ENCODE assay signal across 28 cellular contexts in the genomic region with DNA sequence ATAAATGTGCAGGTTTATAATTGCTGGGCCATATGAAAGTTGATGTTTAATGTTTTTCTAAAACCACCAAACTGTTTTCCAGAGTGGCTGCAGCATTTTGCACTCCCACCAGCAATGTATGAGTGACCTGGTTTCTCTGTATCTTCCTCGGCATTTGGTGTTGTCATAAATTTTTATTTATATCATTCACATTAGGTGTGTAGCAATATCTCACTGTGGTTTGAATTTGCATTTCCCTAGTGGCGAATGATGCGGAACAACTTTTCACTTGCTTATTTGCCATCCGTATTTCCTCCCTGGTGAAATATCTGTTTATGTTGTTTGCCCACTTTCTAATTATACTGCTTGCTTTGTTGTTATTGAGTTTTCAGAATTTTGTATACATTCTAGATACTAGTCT.
"Had no signal": no experiment of that assay in that cellular context is flagged by ENCODE, and none has a peak within 500 bp of the region (broad histone marks: within the 10 kb centered on the region; RNA-seq: fewer than 3 reads in every experiment).

No MANE protein-coding gene starts in this region.

- DNase-seq: activated B cell treated with CpG ODN at 0.5 μM for 24 hours; activated CD4-positive, alpha-beta T cell treated with anti-CD3 and anti-CD28 coated beads for 48 hours; activated CD4-positive, alpha-beta T cell treated with anti-CD3 and anti-CD28 coated beads, Interleukin-2, amount 50 U/mL, for 1 hour; activated CD4-positive, alpha-beta T cell treated with anti-CD3 and anti-CD28 coated beads, Interleukin-2, amount 50 U/mL, for 48 hours; activated CD8-positive, alpha-beta memory T cell treated with anti-CD3 and anti-CD28 coated beads for 24 hours; activated CD8-positive, alpha-beta T cell treated with anti-CD3 and anti-CD28 coated beads for 36 hours; activated gamma-delta T cell; activated naive CD4-positive, alpha-beta T cell; activated naive CD4-positive, alpha-beta T cell treated with anti-CD3 and anti-CD28 coated beads, Interleukin-2, amount 10 ng/mL, durations not matched to agents 7 days and 5 days; activated naive CD8-positive, alpha-beta T cell treated with anti-CD3 and anti-CD28 coated beads, Interleukin-2, amount 10 ng/mL, durations not matched to agents 7 days and 5 days; activated T-cell treated with anti-CD3 and anti-CD28 coated beads, Interleukin-2, amount 50 U/mL, for 48 hours; central memory CD4-positive, alpha-beta T cell; cerebellar nuclear complex; colonic mucosa; effector CD8-positive, alpha-beta T cell; foreskin fibroblast; head of caudate nucleus; T-helper 17 cell; T1000; WERI-Rb-1 had no signal

- H3K36me3 Mint-ChIP-seq: activated naive CD4-positive, alpha-beta T cell treated with anti-CD3 and anti-CD28 coated beads, Interleukin-2, amount 10 ng/mL, durations not matched to agents 7 days and 5 days; activated naive CD4-positive, alpha-beta T cell treated with anti-CD3 and anti-CD28 coated beads, Interleukin-2, amount 50 U/mL, for 72 hours; activated naive CD8-positive, alpha-beta T cell treated with anti-CD3 and anti-CD28 coated beads, Interleukin-2, amount 10 ng/mL, durations not matched to agents 7 days and 5 days; brain had no signal

- H3K4me1 ChIP-seq: ascending aorta, breast epithelium, colonic mucosa had no signal

- H3K27me3 Mint-ChIP-seq: activated B cell treated with CpG ODN at 0.5 μM for 24 hours, brain had no signal

- H3K9me3 Mint-ChIP-seq: activated B cell treated with CpG ODN at 0.5 μM for 24 hours; activated naive CD4-positive, alpha-beta T cell treated with anti-CD3 and anti-CD28 coated beads, Interleukin-2, amount 10 ng/mL, durations not matched to agents 7 days and 5 days; activated naive CD8-positive, alpha-beta T cell treated with anti-CD3 and anti-CD28 coated beads, Interleukin-2, amount 10 ng/mL, durations not matched to agents 7 days and 5 days had no signal

- H3K27me3 ChIP-seq: ascending aorta, breast epithelium, cardiac muscle cell, colonic mucosa had no signal

- H3K4me3 ChIP-seq: ascending aorta, breast epithelium, cardiac muscle cell, colonic mucosa had no signal

- H3K4me1 Mint-ChIP-seq: activated naive CD4-positive, alpha-beta T cell treated with anti-CD3 and anti-CD28 coated beads, Interleukin-2, amount 10 ng/mL, durations not matched to agents 7 days and 5 days; activated naive CD8-positive, alpha-beta T cell treated with anti-CD3 and anti-CD28 coated beads, Interleukin-2, amount 10 ng/mL, durations not matched to agents 7 days and 5 days; T-helper 17 cell had no signal

- H3K9me3 ChIP-seq: ascending aorta, breast epithelium, colonic mucosa had no signal

- H3K4me3 Mint-ChIP-seq: activated B cell treated with CpG ODN at 0.5 μM for 24 hours; activated CD8-positive, alpha-beta T cell treated with anti-CD3 and anti-CD28 coated beads for 36 hours; activated naive CD4-positive, alpha-beta T cell treated with anti-CD3 and anti-CD28 coated beads, Interleukin-2, amount 10 ng/mL, durations not matched to agents 7 days and 5 days; activated naive CD8-positive, alpha-beta T cell treated with anti-CD3 and anti-CD28 coated beads, Interleukin-2, amount 10 ng/mL, durations not matched to agents 7 days and 5 days; brain; T-helper 17 cell; T-helper 2 cell treated with Interferon-gamma antibody and Interleukin-4, amounts not matched to agents 5 μg/mL and 100 μg/mL, for 36 hours had no signal

- H3K27ac ChIP-seq: ascending aorta, breast epithelium, cardiac muscle cell, colonic mucosa, epithelial cell of prostate, WERI-Rb-1 had no signal

- ATAC-seq: activated CD4-positive, CD25-positive, alpha-beta regulatory T cell treated with anti-CD3 and anti-CD28 coated beads, Interleukin-2, amount 50 U/mL, for 24 hours; activated CD8-positive, alpha-beta T cell treated with anti-CD3 and anti-CD28 coated beads for 36 hours; activated naive CD4-positive, alpha-beta T cell treated with anti-CD3 and anti-CD28 coated beads, Interleukin-2, amount 50 U/mL, for 72 hours; T-helper 17 cell had no signal

- H3K36me3 ChIP-seq: ascending aorta, breast epithelium, cardiac muscle cell, colonic mucosa, WERI-Rb-1 had no signal
